ENCODE assay signal across 21 cellular contexts in the genomic region with DNA sequence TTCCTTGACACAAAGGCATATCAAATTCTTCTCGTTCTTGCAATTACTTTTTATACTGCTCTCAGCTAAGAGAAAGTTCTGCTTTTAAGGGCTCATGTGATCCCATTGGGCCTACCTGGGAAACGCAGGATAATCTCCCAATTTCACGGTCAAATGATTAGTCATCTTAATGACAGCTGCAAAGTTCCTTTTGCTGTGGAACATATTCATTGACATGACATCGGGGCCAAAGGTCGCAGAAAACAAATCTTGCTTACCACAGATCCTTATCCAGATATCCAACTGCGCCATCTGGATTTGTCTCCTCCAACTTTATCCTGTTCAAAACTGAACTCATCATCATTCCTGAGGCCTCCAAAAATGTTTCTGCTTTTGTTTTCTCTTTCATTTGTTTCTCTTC.
DNase-seq lines count a peak whose midpoint lies in the region; ATAC-seq and TF ChIP-seq lines count a peak whose summit lies in the region.
"Had no signal": no experiment of that assay in that cellular context is flagged by ENCODE, and none has a peak within 500 bp of the region (broad histone marks: within the 10 kb centered on the region; RNA-seq: fewer than 3 reads in every experiment).

No MANE protein-coding gene starts in this region.

- H3K4me3 Mint-ChIP-seq in GM23338 = no peak overlapping the region
- H3K4me3 Mint-ChIP-seq: CD14-positive monocyte; CD4-positive, alpha-beta T cell; CD8-positive, alpha-beta memory T cell; HFFc6 had no signal

- no peaks in the 10 kb centered on the region for H3K4me1 ChIP-seq in GM23338 (ENCODE audit: insufficient read depth)
- H3K4me1 ChIP-seq: A549; BE2C; BLaER1 treated with 17β-estradiol and CSF1 and Interleukin-3, amounts not matched to agents 10 nM and 100 nM; HAP-1 had no signal

- no peaks in the 10 kb centered on the region for H3K4me1 Mint-ChIP-seq in GM23338
- H3K4me1 Mint-ChIP-seq: CD14-positive monocyte; CD8-positive, alpha-beta memory T cell had no signal

- no peaks in the 10 kb centered on the region for H3K36me3 Mint-ChIP-seq in GM23338 (ENCODE audit: low read depth)
- H3K36me3 Mint-ChIP-seq: CD14-positive monocyte; CD8-positive, alpha-beta memory T cell had no signal

- 0 out of 2 replicates have a peak overlapping the region, but pooled peaks have one; percentile 6 for H3K27ac Mint-ChIP-seq in GM23338
- H3K27ac Mint-ChIP-seq: CD14-positive monocyte; CD4-positive, alpha-beta T cell; CD8-positive, alpha-beta memory T cell; HFFc6 had no signal

- no peaks in the 10 kb centered on the region; the same call in 2 of the 3 replicates for H3K9me3 Mint-ChIP-seq in GM23338

- H3K4me2 ChIP-seq in GM23338 = no peak overlapping the region
- H3K4me2 ChIP-seq: A549; BLaER1 treated with 17β-estradiol and CSF1 and Interleukin-3, amounts not matched to agents 10 nM and 100 nM had no signal

- H3K4me3 ChIP-seq in GM23338 = no peak overlapping the region
- H3K4me3 ChIP-seq: A549; BLaER1 treated with 17β-estradiol and CSF1 and Interleukin-3, amounts not matched to agents 10 nM and 100 nM; HAP-1 had no signal

- no peaks in the 10 kb centered on the region for H3F3A ChIP-seq in GM23338 (replicated peaks; ENCODE audit: low read depth)

- H3K9me2 ChIP-seq in GM23338 (ENCODE audit: insufficient read depth) = peaks cover 10% of the 10 kb centered on the region; the same call in 1 of the 2 replicates

- H3K27ac ChIP-seq in GM23338 (ENCODE audit: low read depth) = no peak overlapping the region
- H3K27ac ChIP-seq: A549; BLaER1 treated with 17β-estradiol and CSF1 and Interleukin-3, amounts not matched to agents 10 nM and 100 nM had no signal

- H3K79me2 ChIP-seq in GM23338 (replicated peaks; ENCODE audit: insufficient read depth) = no peaks in the 10 kb centered on the region

- no peaks in the 10 kb centered on the region for H3K27me3 ChIP-seq in GM23338 (ENCODE audit: insufficient read depth)
- H3K27me3 ChIP-seq: BE2C; BLaER1 treated with 17β-estradiol and CSF1 and Interleukin-3, amounts not matched to agents 10 nM and 100 nM had no signal

- 0 out of 2 replicates have a peak overlapping the region, but pooled peaks have one; percentile 10 for H2AFZ ChIP-seq in GM23338

- H3K27me3 Mint-ChIP-seq in GM23338 (ENCODE audit: insufficient read depth, low read depth, poor library complexity) = peaks cover 3% of the 10 kb centered on the region
- H3K27me3 Mint-ChIP-seq: CD4-positive, alpha-beta T cell; CD8-positive, alpha-beta memory T cell had no signal

- TF ChIP-seq CTCF in GM23338 (conservative IDR thresholded peaks at IDR 0.05; ENCODE audit: low read depth in 2 of 2) = no peak

- H4K20me1 ChIP-seq in GM23338 (replicated peaks; ENCODE audit: insufficient read depth) = no peaks in the 10 kb centered on the region
- H4K20me1 ChIP-seq: BLaER1 treated with 17β-estradiol and CSF1 and Interleukin-3, amounts not matched to agents 10 nM and 100 nM had no signal

- H3K36me3 ChIP-seq in GM23338 (ENCODE audit: insufficient read depth) = no peaks in the 10 kb centered on the region
- H3K36me3 ChIP-seq: BE2C; BLaER1 treated with 17β-estradiol and CSF1 and Interleukin-3, amounts not matched to agents 10 nM and 100 nM; HAP-1 had no signal

- DNase-seq in GM23338 (ENCODE audit: low spot score) (no peak), RPMI7951 (ENCODE audit: low read depth) (peak; percentile 66), myocyte (ENCODE audit: low read depth) (peak; percentile 3), germinal center (ENCODE audit: low spot score) (no peak)
- DNase-seq: 8988T; ACHN; AML-193; BE2C; CD4-positive, alpha-beta T cell; CD8-positive, alpha-beta memory T cell; DMS 273 treated with DMSO at 0.1 percent for 48 hours; DMS79; GF-D8; GOT3; HFFc6 had no signal

- ATAC-seq in GM23338 = no peak
- ATAC-seq in HG03565 (IDR thresholded peaks at IDR 0.05; ENCODE audit: unreplicated experiment) = no peak
- ATAC-seq in HG02938 (IDR thresholded peaks at IDR 0.05; ENCODE audit: unreplicated experiment) = no peak
- ATAC-seq: A549 had no signal

TF ChIP-seq in GM23338, 12 proteins besides CTCF, POLR2A, EP300 and RAD21:
- TF ChIP-seq, protein P1, sequence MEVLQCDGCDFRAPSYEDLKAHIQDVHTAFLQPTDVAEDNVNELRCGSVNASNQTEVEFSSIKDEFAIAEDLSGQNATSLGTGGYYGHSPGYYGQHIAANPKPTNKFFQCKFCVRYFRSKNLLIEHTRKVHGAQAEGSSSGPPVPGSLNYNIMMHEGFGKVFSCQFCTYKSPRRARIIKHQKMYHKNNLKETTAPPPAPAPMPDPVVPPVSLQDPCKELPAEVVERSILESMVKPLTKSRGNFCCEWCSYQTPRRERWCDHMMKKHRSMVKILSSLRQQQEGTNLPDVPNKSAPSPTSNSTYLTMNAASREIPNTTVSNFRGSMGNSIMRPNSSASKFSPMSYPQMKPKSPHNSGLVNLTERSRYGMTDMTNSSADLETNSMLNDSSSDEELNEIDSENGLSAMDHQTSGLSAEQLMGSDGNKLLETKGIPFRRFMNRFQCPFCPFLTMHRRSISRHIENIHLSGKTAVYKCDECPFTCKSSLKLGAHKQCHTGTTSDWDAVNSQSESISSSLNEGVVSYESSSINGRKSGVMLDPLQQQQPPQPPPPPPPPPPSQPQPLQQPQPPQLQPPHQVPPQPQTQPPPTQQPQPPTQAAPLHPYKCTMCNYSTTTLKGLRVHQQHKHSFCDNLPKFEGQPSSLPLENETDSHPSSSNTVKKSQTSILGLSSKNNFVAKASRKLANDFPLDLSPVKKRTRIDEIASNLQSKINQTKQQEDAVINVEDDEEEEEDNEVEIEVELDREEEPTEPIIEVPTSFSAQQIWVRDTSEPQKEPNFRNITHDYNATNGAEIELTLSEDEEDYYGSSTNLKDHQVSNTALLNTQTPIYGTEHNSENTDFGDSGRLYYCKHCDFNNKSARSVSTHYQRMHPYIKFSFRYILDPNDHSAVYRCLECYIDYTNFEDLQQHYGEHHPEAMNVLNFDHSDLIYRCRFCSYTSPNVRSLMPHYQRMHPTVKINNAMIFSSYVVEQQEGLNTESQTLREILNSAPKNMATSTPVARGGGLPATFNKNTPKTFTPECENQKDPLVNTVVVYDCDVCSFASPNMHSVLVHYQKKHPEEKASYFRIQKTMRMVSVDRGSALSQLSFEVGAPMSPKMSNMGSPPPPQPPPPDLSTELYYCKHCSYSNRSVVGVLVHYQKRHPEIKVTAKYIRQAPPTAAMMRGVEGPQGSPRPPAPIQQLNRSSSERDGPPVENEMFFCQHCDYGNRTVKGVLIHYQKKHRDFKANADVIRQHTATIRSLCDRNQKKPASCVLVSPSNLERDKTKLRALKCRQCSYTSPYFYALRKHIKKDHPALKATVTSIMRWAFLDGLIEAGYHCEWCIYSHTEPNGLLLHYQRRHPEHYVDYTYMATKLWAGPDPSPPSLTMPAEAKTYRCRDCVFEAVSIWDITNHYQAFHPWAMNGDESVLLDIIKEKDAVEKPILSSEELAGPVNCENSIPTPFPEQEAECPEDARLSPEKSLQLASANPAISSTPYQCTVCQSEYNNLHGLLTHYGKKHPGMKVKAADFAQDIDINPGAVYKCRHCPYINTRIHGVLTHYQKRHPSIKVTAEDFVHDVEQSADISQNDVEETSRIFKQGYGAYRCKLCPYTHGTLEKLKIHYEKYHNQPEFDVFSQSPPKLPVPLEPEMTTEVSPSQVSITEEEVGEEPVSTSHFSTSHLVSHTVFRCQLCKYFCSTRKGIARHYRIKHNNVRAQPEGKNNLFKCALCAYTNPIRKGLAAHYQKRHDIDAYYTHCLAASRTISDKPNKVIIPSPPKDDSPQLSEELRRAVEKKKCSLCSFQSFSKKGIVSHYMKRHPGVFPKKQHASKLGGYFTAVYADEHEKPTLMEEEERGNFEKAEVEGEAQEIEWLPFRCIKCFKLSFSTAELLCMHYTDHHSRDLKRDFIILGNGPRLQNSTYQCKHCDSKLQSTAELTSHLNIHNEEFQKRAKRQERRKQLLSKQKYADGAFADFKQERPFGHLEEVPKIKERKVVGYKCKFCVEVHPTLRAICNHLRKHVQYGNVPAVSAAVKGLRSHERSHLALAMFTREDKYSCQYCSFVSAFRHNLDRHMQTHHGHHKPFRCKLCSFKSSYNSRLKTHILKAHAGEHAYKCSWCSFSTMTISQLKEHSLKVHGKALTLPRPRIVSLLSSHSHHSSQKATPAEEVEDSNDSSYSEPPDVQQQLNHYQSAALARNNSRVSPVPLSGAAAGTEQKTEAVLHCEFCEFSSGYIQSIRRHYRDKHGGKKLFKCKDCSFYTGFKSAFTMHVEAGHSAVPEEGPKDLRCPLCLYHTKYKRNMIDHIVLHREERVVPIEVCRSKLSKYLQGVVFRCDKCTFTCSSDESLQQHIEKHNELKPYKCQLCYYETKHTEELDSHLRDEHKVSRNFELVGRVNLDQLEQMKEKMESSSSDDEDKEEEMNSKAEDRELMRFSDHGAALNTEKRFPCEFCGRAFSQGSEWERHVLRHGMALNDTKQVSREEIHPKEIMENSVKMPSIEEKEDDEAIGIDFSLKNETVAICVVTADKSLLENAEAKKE (CRISPR knock-in tag; IDR thresholded peaks at IDR 0.05) = no peak
- TF ChIP-seq POLR2AphosphoS5 (IDR thresholded peaks at IDR 0.05; ENCODE audit: low read depth) (no peak), CREB1 (CRISPR knock-in tag; IDR thresholded peaks at IDR 0.05; ENCODE audit: low read depth) (no peak), EZH2phosphoT487 (IDR thresholded peaks at IDR 0.05; ENCODE audit: unreplicated experiment) (no peak), JUNB (IDR thresholded peaks at IDR 0.05; ENCODE audit: unreplicated experiment) (no peak), NANOG (IDR thresholded peaks at IDR 0.05; ENCODE audit: borderline replicate concordance) (no peak), ZNF114 (CRISPR knock-in tag; IDR thresholded peaks at IDR 0.05) (no peak), STAT1 (IDR thresholded peaks at IDR 0.05; ENCODE audit: unreplicated experiment) (no peak)
- TF ChIP-seq, protein P2, sequence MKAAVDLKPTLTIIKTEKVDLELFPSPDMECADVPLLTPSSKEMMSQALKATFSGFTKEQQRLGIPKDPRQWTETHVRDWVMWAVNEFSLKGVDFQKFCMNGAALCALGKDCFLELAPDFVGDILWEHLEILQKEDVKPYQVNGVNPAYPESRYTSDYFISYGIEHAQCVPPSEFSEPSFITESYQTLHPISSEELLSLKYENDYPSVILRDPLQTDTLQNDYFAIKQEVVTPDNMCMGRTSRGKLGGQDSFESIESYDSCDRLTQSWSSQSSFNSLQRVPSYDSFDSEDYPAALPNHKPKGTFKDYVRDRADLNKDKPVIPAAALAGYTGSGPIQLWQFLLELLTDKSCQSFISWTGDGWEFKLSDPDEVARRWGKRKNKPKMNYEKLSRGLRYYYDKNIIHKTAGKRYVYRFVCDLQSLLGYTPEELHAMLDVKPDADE (IDR thresholded peaks at IDR 0.05) = no peak

Comparison
In these comparisons a context has a peak if more than half of its experiments do, and no peak if none do; other contexts are left out.
1. DNase-seq: peak in RPMI7951 (single experiment) and myocyte (single experiment); none in GM23338 (single experiment) and germinal center (single experiment).